8 cellular contexts compared by ENCODE assay signal in the genomic region with DNA sequence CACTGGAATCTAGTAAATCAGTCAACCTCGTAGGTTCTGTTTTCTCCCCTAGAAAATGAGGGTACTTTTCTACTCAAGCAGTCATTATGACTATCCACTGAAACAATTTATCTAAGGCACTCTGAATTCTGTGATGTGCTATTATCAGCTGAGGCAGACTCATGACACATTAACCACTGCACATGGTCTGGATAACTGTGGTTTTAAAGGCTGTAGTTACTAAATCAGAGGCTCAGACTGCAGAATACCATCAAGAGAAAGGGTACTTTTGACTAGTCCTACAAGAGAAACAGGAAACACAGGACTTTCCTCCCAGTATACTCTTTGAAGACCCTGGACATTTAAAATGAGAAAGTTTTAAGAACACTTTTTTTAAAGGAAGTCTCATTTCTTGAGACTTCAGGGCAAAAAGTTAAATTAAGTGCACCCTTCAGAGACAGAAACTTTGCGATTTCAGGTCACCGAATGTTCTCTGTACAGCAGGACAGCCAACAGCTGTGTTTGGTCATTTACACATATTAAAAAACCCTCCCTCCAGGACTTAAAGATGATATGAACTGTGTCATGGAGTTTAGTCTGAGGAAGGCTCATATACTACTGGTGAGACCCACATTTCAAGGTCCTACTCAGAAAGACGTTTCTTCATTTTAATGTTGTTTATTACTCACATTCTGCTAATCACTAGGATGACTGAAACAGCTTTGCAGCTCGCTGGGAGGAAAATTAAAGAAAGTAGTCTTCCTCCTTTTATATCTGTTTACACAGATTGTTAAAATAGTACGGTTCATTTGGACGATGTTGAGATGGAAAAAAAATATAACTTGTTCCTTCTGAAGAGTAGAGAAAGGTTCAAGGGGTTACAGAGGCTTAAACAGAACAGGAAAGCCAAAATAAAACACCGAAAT. TPM values are rescaled to one million over a fixed set of nuclear protein-coding genes. Genes with fewer than 3 reads are reported as not detected.
A peak's percentile ranks its signal among the peaks of the same experiment; 100 is the strongest.
DNase-seq lines count a peak whose midpoint lies in the region; ATAC-seq and TF ChIP-seq lines count a peak whose summit lies in the region.

No MANE protein-coding gene starts in this region.

- H3K36me3 ChIP-seq in body of pancreas (replicated peaks in 1 of 2; ENCODE audit: insufficient read depth in 1 of 2, low read depth in 2 of 2) (no peaks in the 10 kb centered on the region), osteoblast (ENCODE audit: insufficient read depth, low read length) (no peaks in the 10 kb centered on the region)

- TF ChIP-seq POLR2A in body of pancreas (IDR thresholded peaks at IDR 0.05), result no peak

- intact Hi-C loops in body of pancreas (cut with DNase I), result no loop called here

- peak overlapping the region; percentile 74 for H3K4me2 ChIP-seq in osteoblast (ENCODE audit: insufficient read depth, low read length)

- H3K4me1 ChIP-seq in body of pancreas, result peaks cover 25% of the 10 kb centered on the region
- H3K4me1 ChIP-seq in osteoblast (ENCODE audit: insufficient read depth, low read length), result peaks cover 68% of the 10 kb centered on the region

- ATAC-seq in GM18867 (IDR thresholded peaks at IDR 0.05; ENCODE audit: unreplicated experiment), result peak; percentile 80
- peak; percentile 83 for ATAC-seq in HG03571 (IDR thresholded peaks at IDR 0.05; ENCODE audit: unreplicated experiment)
- ATAC-seq in body of pancreas, result peak; percentile 37
- ATAC-seq in esophagus mucosa, result no peak

- H3K4me3 ChIP-seq in body of pancreas, result no peak overlapping the region
- peak overlapping the region; percentile 35 for H3K4me3 ChIP-seq in osteoblast (ENCODE audit: insufficient read depth, low read length)

- H4K20me1 ChIP-seq in osteoblast (ENCODE audit: insufficient read depth, low read length), result no peaks in the 10 kb centered on the region

- H2AFZ ChIP-seq in osteoblast (ENCODE audit: low read length), result no peak overlapping the region

- no peak for TF ChIP-seq CTCF in body of pancreas (IDR thresholded peaks at IDR 0.05)
- TF ChIP-seq CTCF in osteoblast (IDR thresholded peaks at IDR 0.05; ENCODE audit: extremely low read depth, low read depth, low read length), result no peak

- H3K9me3 ChIP-seq in body of pancreas (no peaks in the 10 kb centered on the region), osteoblast (ENCODE audit: low read depth, low read length) (no peaks in the 10 kb centered on the region)

- peaks cover 58% of the 10 kb centered on the region for H3K79me2 ChIP-seq in osteoblast (ENCODE audit: insufficient read depth, low read length)

- H3K27me3 ChIP-seq in body of pancreas (no peaks in the 10 kb centered on the region), osteoblast (ENCODE audit: insufficient read depth, low read length) (no peaks in the 10 kb centered on the region)

- no peak for DNase-seq in body of pancreas
- DNase-seq in osteoblast (ENCODE audit: insufficient read length, low spot score, missing footprints), result peak; percentile 71
- DNase-seq in stimulated activated CD4-positive, alpha-beta T cell treated with anti-CD3 and anti-CD28 coated beads, Interleukin-12 subunit alpha, Interleukin-12 subunit beta, amount 100 ng/mL, for 4 hours, result no peak
- no peak for DNase-seq in NCI-H69 (lab: John Stamatoyannopoulos, UW)
- DNase-seq in stimulated activated CD8-positive, alpha-beta memory T cell treated with anti-CD3 and anti-CD28 coated beads, Interleukin-4, amount 100 ng/mL, for 48 hours, result no peak

- H3K27ac ChIP-seq in body of pancreas (no peak overlapping the region), osteoblast (ENCODE audit: low read depth, low read length) (peak overlapping the region; percentile 98)

- 60 to 63% methylated on average over 8 of the region's 8 CpGs for WGBS in body of pancreas, 2 donors

RNA-seq across cellular contexts. Expression of gene ATXN1, which starts 19.9 kb away (rescaled TPM):
- total RNA-seq in body of pancreas (10 to 100 TPM; 24.6 to 24.7 TPM), osteoblast (44.2 and 48.5 TPM in 2 replicates), esophagus mucosa (29.3 TPM)
